Comparison of ENCODE assay signal across 30 cellular contexts in the genomic region with DNA sequence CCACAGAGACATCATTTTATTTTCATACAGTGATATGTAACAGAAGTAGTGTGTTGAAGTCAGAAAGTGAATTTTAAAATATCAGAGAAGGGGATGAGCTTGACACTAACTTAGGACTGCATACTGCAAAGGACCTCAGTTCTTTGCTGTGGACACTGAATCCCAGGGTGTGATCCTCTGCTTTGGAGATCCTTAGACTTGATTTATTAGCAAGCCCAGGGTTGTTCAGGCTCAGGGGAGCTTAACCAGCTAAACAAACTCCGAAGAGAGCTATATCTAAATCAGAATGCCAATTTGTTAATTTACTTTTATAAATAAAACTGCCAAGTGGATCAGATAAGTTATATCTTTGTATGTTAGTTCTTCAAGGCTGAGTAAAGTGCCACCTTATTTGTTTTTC.
"Had no signal": no experiment of that assay in that cellular context is flagged by ENCODE, and none has a peak within 500 bp of the region (broad histone marks: within the 10 kb centered on the region; RNA-seq: fewer than 3 reads in every experiment).

No MANE protein-coding gene starts in this region.

- ATAC-seq: natural killer cell; psoas muscle; right cardiac atrium; right lobe of liver; stimulated activated memory B cell treated with anti-CD40 and anti-IgM and Interleukin-4, amounts not matched to agents 10 μg/mL and 1 μg/mL and 100 μg/mL, for 72 hours; stimulated activated naive CD8-positive, alpha-beta T cell treated with anti-CD3 and anti-CD28 coated beads, Interleukin-15, amount 100 ng/mL, for 72 hours; stimulated activated naive CD8-positive, alpha-beta T cell treated with anti-CD3 and anti-CD28 coated beads, Interleukin-15, Interleukin-2, amounts not matched to agents 100 U/mL and 50 U/mL, for 24 hours; upper lobe of right lung had no signal

- H3K4me3 Mint-ChIP-seq: natural killer cell; nephron; neural progenitor cell; stimulated activated memory B cell treated with anti-CD40 and anti-IgM and Interleukin-4, amounts not matched to agents 10 μg/mL and 1 μg/mL and 100 μg/mL, for 72 hours; stimulated activated naive CD8-positive, alpha-beta T cell treated with anti-CD3 and anti-CD28 coated beads, Interleukin-15, amount 100 ng/mL, for 72 hours; type B pancreatic cell had no signal

- H3K9me3 Mint-ChIP-seq: nephron; stimulated activated memory B cell treated with anti-CD40 and anti-IgM and Interleukin-4, amounts not matched to agents 10 μg/mL and 1 μg/mL and 100 μg/mL, for 72 hours; stimulated activated naive CD8-positive, alpha-beta T cell treated with anti-CD3 and anti-CD28 coated beads, Interleukin-15, amount 100 ng/mL, for 72 hours had no signal

- H3K27ac Mint-ChIP-seq: natural killer cell; nephron; progenitor cell of endocrine pancreas; stimulated activated memory B cell treated with anti-CD40 and anti-IgM and Interleukin-4, amounts not matched to agents 10 μg/mL and 1 μg/mL and 100 μg/mL, for 72 hours; stimulated activated naive CD8-positive, alpha-beta T cell treated with anti-CD3 and anti-CD28 coated beads, Interleukin-15, amount 100 ng/mL, for 72 hours; type B pancreatic cell had no signal

- H3K36me3 Mint-ChIP-seq: natural killer cell; neural progenitor cell; stimulated activated memory B cell treated with anti-CD40 and anti-IgM and Interleukin-4, amounts not matched to agents 10 μg/mL and 1 μg/mL and 100 μg/mL, for 72 hours; type B pancreatic cell had no signal

- H3K4me1 Mint-ChIP-seq: natural killer cell; nephron; stimulated activated naive CD8-positive, alpha-beta T cell treated with anti-CD3 and anti-CD28 coated beads, Interleukin-15, amount 100 ng/mL, for 72 hours had no signal

- H3K27me3 Mint-ChIP-seq: type B pancreatic cell had no signal

- H3K4me3 ChIP-seq: neural progenitor cell, ovary, psoas muscle, right lobe of liver, skin epidermis, smooth muscle cell, spleen, suprapubic skin, testis, tibial artery, transverse colon, upper lobe of right lung, uterus had no signal

- DNase-seq: natural killer cell; occipital lobe; ovary; posterior cingulate gyrus; psoas muscle; right cardiac atrium; right lobe of liver; spleen; stimulated activated CD4-positive, alpha-beta T cell treated with anti-CD3 and anti-CD28 coated beads, Interleukin-12 subunit alpha, Interleukin-12 subunit beta, amount 100 ng/mL, for 4 hours; stimulated activated CD4-positive, alpha-beta T cell treated with anti-CD3 and anti-CD28 coated beads, Interleukin-1b, Interleukin-23, amount 100 ng/mL, for 48 hours; stimulated activated CD4-positive, alpha-beta T cell treated with anti-CD3 and anti-CD28 coated beads, Interleukin-4, amount 100 ng/mL, for 1 hour; stimulated activated CD4-positive, alpha-beta T cell treated with anti-CD3 and anti-CD28 coated beads, Interleukin-4, amount 100 ng/mL, for 4 hours; stimulated activated CD8-positive, alpha-beta memory T cell treated with anti-CD3 and anti-CD28 coated beads, Interleukin-4, amount 100 ng/mL, for 48 hours; stimulated activated naive CD4-positive, alpha-beta T cell; stimulated activated naive CD8-positive, alpha-beta T cell treated with anti-CD3 and anti-CD28 coated beads, Interleukin-15, amount 100 ng/mL, for 72 hours; stimulated activated naive CD8-positive, alpha-beta T cell treated with anti-CD3 and anti-CD28 coated beads, Interleukin-15, Interleukin-2, amounts not matched to agents 100 U/mL and 50 U/mL, for 24 hours; substantia nigra; testis; tibial artery; transverse colon; upper lobe of right lung; uterus had no signal
